ENCODE assay signal across 1 cellular context in the genomic region with DNA sequence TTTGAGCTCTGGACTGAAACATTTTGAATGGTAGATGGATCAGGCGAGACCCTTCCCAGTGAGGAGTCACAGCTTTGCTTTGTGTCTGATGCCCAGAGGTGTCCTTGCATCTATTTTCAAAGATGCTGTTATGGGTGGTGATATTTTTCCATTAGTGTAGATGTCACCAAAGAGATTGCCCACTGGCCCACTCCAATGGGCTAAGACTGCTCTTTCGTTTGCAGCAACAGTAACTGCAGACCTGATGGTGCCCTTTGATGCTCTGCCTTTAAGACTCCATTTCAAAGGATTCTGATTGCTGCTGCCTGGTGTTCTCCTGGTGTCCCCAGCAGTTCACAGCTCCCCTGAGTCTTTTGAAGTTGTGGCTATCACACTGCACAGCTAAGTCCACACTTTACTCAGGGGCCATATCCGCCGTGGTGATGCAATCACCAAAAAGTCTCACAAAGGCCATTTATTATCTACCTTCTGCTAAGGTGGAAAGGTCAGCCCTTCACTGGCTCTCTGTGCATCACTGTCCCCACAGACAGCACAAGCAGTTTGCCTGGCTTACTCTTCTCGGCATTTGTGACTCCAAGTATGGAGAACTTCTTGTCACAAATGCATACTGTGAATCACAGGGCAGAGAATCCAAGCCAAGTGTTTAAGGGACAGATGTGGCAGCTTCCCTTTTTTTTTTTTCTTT.
TF ChIP-seq lines count a peak whose summit lies in the region.

No MANE protein-coding gene starts in this region.

TF ChIP-seq in HepG2, 621 proteins besides CTCF, POLR2A, EP300 and RAD21 (continued from another document):
- TF ChIP-seq, protein P1, sequence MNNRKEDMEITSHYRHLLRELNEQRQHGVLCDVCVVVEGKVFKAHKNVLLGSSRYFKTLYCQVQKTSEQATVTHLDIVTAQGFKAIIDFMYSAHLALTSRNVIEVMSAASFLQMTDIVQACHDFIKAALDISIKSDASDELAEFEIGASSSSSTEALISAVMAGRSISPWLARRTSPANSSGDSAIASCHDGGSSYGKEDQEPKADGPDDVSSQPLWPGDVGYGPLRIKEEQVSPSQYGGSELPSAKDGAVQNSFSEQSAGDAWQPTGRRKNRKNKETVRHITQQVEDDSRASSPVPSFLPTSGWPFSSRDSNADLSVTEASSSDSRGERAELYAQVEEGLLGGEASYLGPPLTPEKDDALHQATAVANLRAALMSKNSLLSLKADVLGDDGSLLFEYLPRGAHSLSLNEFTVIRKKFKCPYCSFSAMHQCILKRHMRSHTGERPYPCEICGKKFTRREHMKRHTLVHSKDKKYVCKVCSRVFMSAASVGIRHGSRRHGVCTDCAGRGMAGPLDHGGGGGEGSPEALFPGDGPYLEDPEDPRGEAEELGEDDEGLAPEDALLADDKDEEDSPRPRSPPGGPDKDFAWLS (CRISPR knock-in tag; IDR thresholded peaks at IDR 0.05; ENCODE audit: borderline replicate concordance), result no peak
- TF ChIP-seq ZFP36L1 (CRISPR knock-in tag; IDR thresholded peaks at IDR 0.05) (peak; percentile 80; the same call in 1 of the 2 replicates), NR1H2 (CRISPR knock-in tag; IDR thresholded peaks at IDR 0.05; ENCODE audit: borderline replicate concordance, low read depth) (no peak), CENPBD1 (CRISPR knock-in tag; IDR thresholded peaks at IDR 0.05; ENCODE audit: borderline replicate concordance, low read depth) (0 out of 2 replicates have a peak, but pooled peaks have one; percentile 53), E2F5 (CRISPR knock-in tag; conservative IDR thresholded peaks at IDR 0.05) (0 out of 2 replicates have a peak, but pooled peaks have one; percentile 64), SIX1 (CRISPR knock-in tag; IDR thresholded peaks at IDR 0.05; ENCODE audit: borderline replicate concordance) (peak; percentile 95), ZNF543 (CRISPR knock-in tag; IDR thresholded peaks at IDR 0.05) (peak; percentile 64; the same call in 1 of the 2 replicates), GABPA (IDR thresholded peaks at IDR 0.05; ENCODE audit: low read depth, low read length) (no peak), GABPA (CRISPR knock-in tag; IDR thresholded peaks at IDR 0.05; ENCODE audit: low read depth) (peak; percentile 75), ZNF547 (CRISPR knock-in tag; IDR thresholded peaks at IDR 0.05) (peak; percentile 56; the same call in 1 of the 2 replicates), ESRRA (CRISPR knock-in tag; IDR thresholded peaks at IDR 0.05; ENCODE audit: low read depth) (peak; percentile 95), ZKSCAN1 (IDR thresholded peaks at IDR 0.05; ENCODE audit: low read length) (no peak), ZFX (CRISPR knock-in tag; IDR thresholded peaks at IDR 0.05; ENCODE audit: low read depth) (peak; percentile 73), FLYWCH1 (CRISPR knock-in tag; IDR thresholded peaks at IDR 0.05) (no peak), SYNCRIP (IDR thresholded peaks at IDR 0.05; ENCODE audit: insufficient read depth, low read depth, low read length) (no peak), ZNF777 (CRISPR knock-in tag; IDR thresholded peaks at IDR 0.05) (peak; percentile 48), SSRP1 (CRISPR knock-in tag; IDR thresholded peaks at IDR 0.05) (peak; percentile 91; the same call in 1 of the 2 replicates)
- TF ChIP-seq, protein P2, sequence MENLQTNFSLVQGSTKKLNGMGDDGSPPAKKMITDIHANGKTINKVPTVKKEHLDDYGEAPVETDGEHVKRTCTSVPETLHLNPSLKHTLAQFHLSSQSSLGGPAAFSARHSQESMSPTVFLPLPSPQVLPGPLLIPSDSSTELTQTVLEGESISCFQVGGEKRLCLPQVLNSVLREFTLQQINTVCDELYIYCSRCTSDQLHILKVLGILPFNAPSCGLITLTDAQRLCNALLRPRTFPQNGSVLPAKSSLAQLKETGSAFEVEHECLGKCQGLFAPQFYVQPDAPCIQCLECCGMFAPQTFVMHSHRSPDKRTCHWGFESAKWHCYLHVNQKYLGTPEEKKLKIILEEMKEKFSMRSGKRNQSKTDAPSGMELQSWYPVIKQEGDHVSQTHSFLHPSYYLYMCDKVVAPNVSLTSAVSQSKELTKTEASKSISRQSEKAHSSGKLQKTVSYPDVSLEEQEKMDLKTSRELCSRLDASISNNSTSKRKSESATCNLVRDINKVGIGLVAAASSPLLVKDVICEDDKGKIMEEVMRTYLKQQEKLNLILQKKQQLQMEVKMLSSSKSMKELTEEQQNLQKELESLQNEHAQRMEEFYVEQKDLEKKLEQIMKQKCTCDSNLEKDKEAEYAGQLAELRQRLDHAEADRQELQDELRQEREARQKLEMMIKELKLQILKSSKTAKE (CRISPR knock-in tag; IDR thresholded peaks at IDR 0.05; ENCODE audit: borderline replicate concordance), result peak; percentile 90
